Comparison of ENCODE assay signal across 8 cellular contexts in the genomic region with DNA sequence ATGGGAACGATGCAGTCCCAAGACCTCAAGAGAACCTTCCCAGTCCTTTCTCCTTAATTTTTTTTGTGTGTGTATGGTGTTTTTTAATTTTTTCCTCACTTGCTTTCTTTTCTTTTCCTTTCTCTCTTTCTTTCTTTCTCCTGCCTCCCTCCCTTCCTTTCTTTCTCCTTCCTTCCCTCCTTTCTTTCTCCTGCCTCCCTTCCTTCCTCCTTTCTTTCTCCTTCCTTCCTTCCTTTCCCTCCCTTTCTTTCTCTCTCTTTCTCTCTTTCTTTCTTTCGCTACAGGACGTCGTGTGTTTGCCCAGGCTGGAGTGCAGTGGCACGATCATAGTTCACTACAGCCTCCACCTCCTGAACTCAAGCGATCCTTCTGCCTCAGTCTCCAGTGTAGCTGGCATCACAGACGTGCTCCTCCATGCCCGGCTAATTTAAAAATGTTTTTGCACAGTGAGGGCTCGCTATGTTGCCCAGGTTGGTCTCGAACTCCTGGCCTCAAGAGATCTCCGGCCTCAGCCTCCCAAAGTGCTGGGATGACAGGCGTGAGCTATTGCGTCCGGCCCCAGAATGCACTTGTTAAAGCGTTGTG. TPM values are rescaled to one million over a fixed set of nuclear protein-coding genes. Genes with fewer than 3 reads are reported as not detected.
DNase-seq lines count a peak whose midpoint lies in the region; ATAC-seq, FAIRE-seq and TF ChIP-seq lines count a peak whose summit lies in the region.

No MANE protein-coding gene starts in this region.

- no peak for DNase-seq in A549 (ENCODE audit: low read depth in 1 of 2, low spot score in 1 of 2)
- no peak for DNase-seq in caudate nucleus (lab: John Stamatoyannopoulos, UW)
- DNase-seq in naive B cell: no peak
- no peak for DNase-seq in mesendoderm
- no peak for DNase-seq in NK-92 treated with Interleukin-12 subunit alpha and Interleukin-12 subunit beta, amount 100 ng/mL, for 24 hours (lab: John Stamatoyannopoulos, UW)

- no peak for TF ChIP-seq POLR2A in A549 (IDR thresholded peaks at IDR 0.05; ENCODE audit: low read length)

- H3K27me3 Mint-ChIP-seq in IgD-negative memory B cell (no peaks in the 10 kb centered on the region), naive B cell (no peaks in the 10 kb centered on the region)

- ATAC-seq in A549 (no peak), naive B cell (ENCODE audit: low read depth in 2 of 2) (no peak), HG03139 (IDR thresholded peaks at IDR 0.05; ENCODE audit: unreplicated experiment) (no peak), GM18520 (IDR thresholded peaks at IDR 0.05; ENCODE audit: unreplicated experiment) (no peak)

- WGBS in A549 (ENCODE audit: missing lambda C conversion rate): 85% methylated on average over 15 of the region's 15 CpGs
- no CpG with 5 or more reads among the region's 15 CpGs for WGBS in mesendoderm (ENCODE audit: extremely low coverage, insufficient coverage, low lambda C conversion rate)

- H2BK120ac ChIP-seq in mesendoderm (ENCODE audit: low read depth, low read length): no peak overlapping the region

- H3K4me1 ChIP-seq in A549 (peaks cover 10% of the 10 kb centered on the region; the same call in 2 of the 3 replicates), mesendoderm (ENCODE audit: control insufficient read depth, low read depth, low read length) (no peaks in the 10 kb centered on the region)

- H3K9me3 Mint-ChIP-seq in IgD-negative memory B cell (no peaks in the 10 kb centered on the region), naive B cell (no peaks in the 10 kb centered on the region)

- H3K9me3 ChIP-seq in A549: no peaks in the 10 kb centered on the region

- no peak overlapping the region for H3K23ac ChIP-seq in mesendoderm (ENCODE audit: low read length)

- peak overlapping the region; percentile 67 to 77 (median 67) for H3K27ac Mint-ChIP-seq in IgD-negative memory B cell
- H3K27ac Mint-ChIP-seq in naive B cell: peak overlapping the region; percentile 33 to 93 (median 88)

- CTCF ChIA-PET in A549 (lab: Yijun Ruan, JAX): interaction anchor here (0.6 to 2.4 kb wide), 36 partner anchors 8 to 1427 kb away, joined by 3 to 36 read pairs (median 4); partner anchors contain the start of genes CCT6A, PHKG1, PSPH and VOPP1

- no peaks in the 10 kb centered on the region for H3K36me3 ChIP-seq in mesendoderm (ENCODE audit: control insufficient read depth, insufficient read depth, low read length)

- peak overlapping the region; percentile 92 to 97 for H3K27ac ChIP-seq in A549
- H3K27ac ChIP-seq in caudate nucleus (ENCODE audit: low read depth, low read length): peak overlapping the region; percentile 89
- no peak overlapping the region for H3K27ac ChIP-seq in mesendoderm (ENCODE audit: low read depth, low read length)

- H3K4me1 Mint-ChIP-seq in IgD-negative memory B cell: peaks cover 15 to 18% (median 17%) of the 10 kb centered on the region in 3 donors
- peaks cover 17 to 37% (median 35%) of the 10 kb centered on the region in 3 donors for H3K4me1 Mint-ChIP-seq in naive B cell

- no peak overlapping the region for H3K18ac ChIP-seq in mesendoderm (ENCODE audit: low read length)

- no peak overlapping the region for H2AK5ac ChIP-seq in mesendoderm (ENCODE audit: low read length)

- H3K4me2 ChIP-seq in A549 (peak overlapping the region; percentile 75), mesendoderm (ENCODE audit: low read length) (no peak overlapping the region)

- peaks cover 1% of the 10 kb centered on the region for H3K36me3 Mint-ChIP-seq in IgD-negative memory B cell
- no peaks in the 10 kb centered on the region for H3K36me3 Mint-ChIP-seq in naive B cell

- no peak for TF ChIP-seq RAD21 in A549 (conservative IDR thresholded peaks at IDR 0.05 in 1 of 2, IDR thresholded peaks at IDR 0.05 in 1 of 2)

- peaks cover 2% of the 10 kb centered on the region for H3K79me2 ChIP-seq in mesendoderm (ENCODE audit: control insufficient read depth, insufficient read depth, low read length)

- TF ChIP-seq EP300 in A549 (IDR thresholded peaks at IDR 0.05): no peak

- peaks cover 6% of the 10 kb centered on the region for H3K79me1 ChIP-seq in mesendoderm (ENCODE audit: low read length)

- H3K9ac ChIP-seq in mesendoderm (ENCODE audit: low read length): no peak overlapping the region

- H3K4me3 Mint-ChIP-seq in IgD-negative memory B cell (peak overlapping the region; percentile 78 to 85 (median 79)), naive B cell (peak overlapping the region; percentile 63 to 94 (median 82))

- H4K8ac ChIP-seq in mesendoderm (ENCODE audit: low read depth, low read length): no peak overlapping the region

- POLR2A ChIA-PET in A549 (lab: Yijun Ruan, JAX): interaction anchor here (0.6 to 1.5 kb wide), 5 partner anchors 12 to 129 kb away, joined by 3 to 7 read pairs (median 4); partner anchors contain the start of genes CCT6A, MRPS17, PHKG1 and PSPH

- no peak overlapping the region for H3K4ac ChIP-seq in mesendoderm (ENCODE audit: low read depth, low read length)

- H3K4me3 ChIP-seq in A549: peak overlapping the region; percentile 69
- no peak overlapping the region for H3K4me3 ChIP-seq in mesendoderm (ENCODE audit: low read length)

- no peak overlapping the region for H3K56ac ChIP-seq in mesendoderm (ENCODE audit: low read length)

- no peaks in the 10 kb centered on the region for H3K27me3 ChIP-seq in mesendoderm (ENCODE audit: insufficient read depth, low read length, poor library complexity)

- H4K5ac ChIP-seq in mesendoderm (ENCODE audit: low read length): no peak overlapping the region

- H2BK5ac ChIP-seq in mesendoderm (ENCODE audit: low read length): no peak overlapping the region

- TF ChIP-seq CTCF in A549 (IDR thresholded peaks at IDR 0.05): no peak

- no peak overlapping the region for H2BK15ac ChIP-seq in mesendoderm (replicated peaks; ENCODE audit: low read depth)

- no peak for FAIRE-seq in A549 (lab: Jason Lieb, UNC)

TF ChIP-seq in A549, 52 proteins besides CTCF, POLR2A, EP300 and RAD21:
- TF ChIP-seq HDAC2 (IDR thresholded peaks at IDR 0.05) (no peak), TP53 (CRISPR knock-in tag; IDR thresholded peaks at IDR 0.05) (no peak), MAX (IDR thresholded peaks at IDR 0.05) (no peak), SREBF2 (IDR thresholded peaks at IDR 0.05) (no peak), MAZ (IDR thresholded peaks at IDR 0.05; ENCODE audit: borderline replicate concordance, low read depth, low read length) (no peak), FOSL2 (IDR thresholded peaks at IDR 0.05) (no peak), FOSL2 (CRISPR knock-in tag; IDR thresholded peaks at IDR 0.05) (no peak), POLR2AphosphoS2 (conservative IDR thresholded peaks at IDR 0.05; ENCODE audit: low read length) (no peak), KDM5A (IDR thresholded peaks at IDR 0.05) (no peak), RNF2 (IDR thresholded peaks at IDR 0.05; ENCODE audit: borderline replicate concordance, low read depth) (no peak), HOXB5 (CRISPR knock-in tag; IDR thresholded peaks at IDR 0.05) (no peak), NFE2L2 (conservative IDR thresholded peaks at IDR 0.05; ENCODE audit: low read length) (no peak), PHF8 (IDR thresholded peaks at IDR 0.05; ENCODE audit: borderline replicate concordance, low read depth) (no peak)
- TF ChIP-seq, protein P1, sequence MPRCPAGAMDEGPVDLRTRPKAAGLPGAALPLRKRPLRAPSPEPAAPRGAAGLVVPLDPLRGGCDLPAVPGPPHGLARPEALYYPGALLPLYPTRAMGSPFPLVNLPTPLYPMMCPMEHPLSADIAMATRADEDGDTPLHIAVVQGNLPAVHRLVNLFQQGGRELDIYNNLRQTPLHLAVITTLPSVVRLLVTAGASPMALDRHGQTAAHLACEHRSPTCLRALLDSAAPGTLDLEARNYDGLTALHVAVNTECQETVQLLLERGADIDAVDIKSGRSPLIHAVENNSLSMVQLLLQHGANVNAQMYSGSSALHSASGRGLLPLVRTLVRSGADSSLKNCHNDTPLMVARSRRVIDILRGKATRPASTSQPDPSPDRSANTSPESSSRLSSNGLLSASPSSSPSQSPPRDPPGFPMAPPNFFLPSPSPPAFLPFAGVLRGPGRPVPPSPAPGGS (IDR thresholded peaks at IDR 0.05): no peak
TF ChIP-seq in A549: peak in this region for 0.

RNA-seq across cellular contexts. Expression of gene NIPSNAP2, which starts 0.7 kb away (rescaled TPM):
- 96.2 and 135 TPM in 2 replicates for polyA plus RNA-seq in A549 (2011; rRNA removed)
- 32.4 and 34.8 TPM in 2 replicates for polyA plus RNA-seq in A549 (2012; cell fraction: cytosol; rRNA removed)
- 10.9 and 15.3 TPM in 2 replicates for polyA plus RNA-seq in A549 (2012; cell fraction: nucleus; rRNA removed)
- 47.5 to 50.2 TPM (median 48.2 TPM) in 3 replicates for polyA plus RNA-seq in A549 (2017; fragmentation: RNase III; extraction: RNeasy Plus Mini Kit Qiagen cat#74134 plus additional on column Dnase treatment)
- polyA minus RNA-seq in A549 (2011; rRNA and poly(A)+ RNA removed): 31.2 and 32.5 TPM in 2 replicates
- 43.7 TPM for polyA plus RNA-seq in IgD-negative memory B cell
- 100 to 1,000 TPM in 1 of 6 donors, 10 to 100 TPM in 5; 47.8 to 137 (median 57.2) TPM for polyA plus RNA-seq in naive B cell (ENCODE audit: low read depth in 6 of 6)
- 35.5 TPM for polyA plus RNA-seq in mesendoderm (2013, experiment 1 of 2)
- polyA plus RNA-seq in mesendoderm (2013, experiment 2 of 2): 36.3 TPM

RNA-seq across cellular contexts. Expression of gene MRPS17, which starts 12.0 kb away (rescaled TPM):
- polyA plus RNA-seq in A549 (2011; rRNA removed): 33.0 and 36.3 TPM in 2 replicates
- 16.3 and 16.9 TPM in 2 replicates for polyA plus RNA-seq in A549 (2012; cell fraction: cytosol; rRNA removed)
- 4.8 and 7.2 TPM in 2 replicates for polyA plus RNA-seq in A549 (2012; cell fraction: nucleus; rRNA removed)
- polyA plus RNA-seq in A549 (2017; fragmentation: RNase III; extraction: RNeasy Plus Mini Kit Qiagen cat#74134 plus additional on column Dnase treatment): 28.7 to 30.8 TPM (median 29.1 TPM) in 3 replicates
- 8.2 and 9.9 TPM in 2 replicates for polyA minus RNA-seq in A549 (2011; rRNA and poly(A)+ RNA removed)
- polyA plus RNA-seq in IgD-negative memory B cell: 19.9 TPM
- 10 to 100 TPM; 10.0 to 18.1 (median 17.5) TPM for polyA plus RNA-seq in naive B cell (ENCODE audit: low read depth in 6 of 6)
- 30.7 TPM for polyA plus RNA-seq in mesendoderm (2013, experiment 1 of 2)
- 29.4 TPM for polyA plus RNA-seq in mesendoderm (2013, experiment 2 of 2)
